ENCODE assay signal across 15 cellular contexts in genomic region chr14:99119554-99119953, GRCh38.
"Had no signal": no experiment of that assay in that cellular context is flagged by ENCODE, and none has a peak within 500 bp of the region (broad histone marks: within the 10 kb centered on the region; RNA-seq: fewer than 3 reads in every experiment).

No MANE protein-coding gene starts in this region.

- H3K9me3 ChIP-seq: upper lobe of right lung had no signal

- H3K4me3 Mint-ChIP-seq: activated naive CD8-positive, alpha-beta T cell treated with anti-CD3 and anti-CD28 coated beads for 36 hours; brain; nephron had no signal

- H3K27me3 Mint-ChIP-seq: brain had no signal

- H3K36me3 ChIP-seq: thoracic aorta, upper lobe of right lung had no signal

- H3K27ac ChIP-seq: coronary artery, foreskin keratinocyte, thoracic aorta, upper lobe of right lung had no signal

- H3K4me3 ChIP-seq: coronary artery, thoracic aorta, upper lobe of right lung had no signal

- H3K36me3 Mint-ChIP-seq: activated naive CD8-positive, alpha-beta T cell treated with anti-CD3 and anti-CD28 coated beads for 36 hours; brain had no signal

- H3K4me1 ChIP-seq: foreskin keratinocyte, upper lobe of right lung had no signal

- H3K27ac Mint-ChIP-seq: activated naive CD8-positive, alpha-beta T cell treated with anti-CD3 and anti-CD28 coated beads for 36 hours; nephron; T-cell had no signal

- DNase-seq: activated CD4-positive, alpha-beta T cell treated with anti-CD3 and anti-CD28 coated beads, Interleukin-2, amount 50 U/mL, for 1 hour; activated naive CD8-positive, alpha-beta T cell treated with anti-CD3 and anti-CD28 coated beads for 36 hours; amygdala; central memory CD4-positive, alpha-beta T cell; effector CD4-positive, alpha-beta T cell; foreskin keratinocyte; glutamatergic neuron; stimulated activated CD4-positive, alpha-beta T cell treated with anti-CD3 and anti-CD28 coated beads, Interleukin-1b, Interleukin-23, amount 100 ng/mL, for 48 hours; T-helper 9 cell; upper lobe of right lung had no signal

- ATAC-seq: foreskin keratinocyte, T-cell, upper lobe of right lung had no signal
